Comparison of ENCODE assay signal across 8 cellular contexts in genomic region chr3:185152433-185153169, GRCh38. TPM values are rescaled to one million over a fixed set of nuclear protein-coding genes. Genes with fewer than 3 reads are reported as not detected.
DNase-seq lines count a peak whose midpoint lies in the region; ATAC-seq lines count a peak whose summit lies in the region.

TSS of gene C3orf70 (minus strand) at chr3:185153060. CDS start at chr3:185152823, 237 bp downstream.

- H3K9me3 Mint-ChIP-seq in central memory CD8-positive, alpha-beta T cell, result no peaks in the 10 kb centered on the region
- H3K9me3 Mint-ChIP-seq in immature natural killer cell, result peaks cover 0 to 2% (median 0%) of the 10 kb centered on the region in 6 donors

- peak within 1 kb of the TSS; percentile 58 for H3K4me3 ChIP-seq in skeletal muscle cell (ENCODE audit: low read depth, low read length)

- no peak within 1 kb of the TSS for H3K27ac Mint-ChIP-seq in central memory CD8-positive, alpha-beta T cell (ENCODE audit: low read depth)
- no peak within 1 kb of the TSS for H3K27ac Mint-ChIP-seq in immature natural killer cell

- H3K27me3 Mint-ChIP-seq in central memory CD8-positive, alpha-beta T cell, result peaks cover 24% of the 10 kb centered on the region
- H3K27me3 Mint-ChIP-seq in immature natural killer cell (ENCODE audit: low read depth in 3 of 3), result peaks cover 3 to 13% (median 6%) of the 10 kb centered on the region in 3 donors

- ATAC-seq in HG03045 (IDR thresholded peaks at IDR 0.05; ENCODE audit: unreplicated experiment), result peak; percentile 56
- peak; percentile 36 for ATAC-seq in central memory CD8-positive, alpha-beta T cell (replicated peaks; ENCODE audit: extremely low read depth, poor library complexity, severe bottlenecking)
- no peak for ATAC-seq in HG03108 (IDR thresholded peaks at IDR 0.05; ENCODE audit: unreplicated experiment)

- DNase-seq in NCI-H2029 (lab: John Stamatoyannopoulos, UW) (peak; percentile 33), NCI-H2029 treated with DMSO at 0.1 percent for 48 hours (lab: John Stamatoyannopoulos, UW) (no peak), RPMI7951 (ENCODE audit: low read depth) (peak; percentile 77), immature natural killer cell (peak in 2 of 3 donors; percentile 3 to 16), skeletal muscle cell (ENCODE audit: low read depth) (no peak)
- no peak for DNase-seq in central memory CD8-positive, alpha-beta T cell (ENCODE audit: low spot score in 2 of 2)

- H3K4me1 Mint-ChIP-seq in central memory CD8-positive, alpha-beta T cell, result peaks cover 5% of the 10 kb centered on the region
- peaks cover 0 to 5% of the 10 kb centered on the region in 2 donors for H3K4me1 Mint-ChIP-seq in immature natural killer cell

- no peaks in the 10 kb centered on the region for H3K36me3 Mint-ChIP-seq in central memory CD8-positive, alpha-beta T cell (ENCODE audit: insufficient read depth)
- H3K36me3 Mint-ChIP-seq in immature natural killer cell, result no peaks in the 10 kb centered on the region

- no peak within 1 kb of the TSS for H3K4me3 Mint-ChIP-seq in central memory CD8-positive, alpha-beta T cell
- H3K4me3 Mint-ChIP-seq in immature natural killer cell, result peak within 1 kb of the TSS; percentile 74 to 86 (median 83)

RNA-seq across cellular contexts. Expression of gene C3orf70, which starts in this region (rescaled TPM):
- total RNA-seq in RPMI7951 (2014; rRNA removed; shearing (Covaris generic)), result 8.2 and 8.4 TPM in 2 replicates
- not detected for polyA plus RNA-seq in immature natural killer cell

Comparison
In these comparisons a context has a peak if more than half of its experiments do, and no peak if none do; other contexts are left out.
1. DNase-seq: peak in NCI-H2029 (single experiment) and RPMI7951 (single experiment); none in NCI-H2029 treated with DMSO at 0.1 percent for 48 hours (single experiment), central memory CD8-positive, alpha-beta T cell (0 of 2) and skeletal muscle cell (single experiment).
2. Peak in DNase-seq in immature natural killer cell; RNA of the gene not detected or under 1 TPM.